20 cellular contexts compared by ENCODE assay signal in genomic region chr2:108074150-108074549, GRCh38.
DNase-seq lines count a peak whose midpoint lies in the region; TF ChIP-seq lines count a peak whose summit lies in the region.
"Had no signal": no experiment of that assay in that cellular context is flagged by ENCODE, and none has a peak within 500 bp of the region (broad histone marks: within the 10 kb centered on the region; RNA-seq: fewer than 3 reads in every experiment).

No MANE protein-coding gene starts in this region.

- no peaks in the 10 kb centered on the region for H3K9me2 ChIP-seq in OCI-LY7 (ENCODE audit: insufficient read depth, low read length)

- peaks cover 5% of the 10 kb centered on the region for H3K27me3 Mint-ChIP-seq in glutamatergic neuron (ENCODE audit: unreplicated experiment)
- H3K27me3 Mint-ChIP-seq: CD4-positive, alpha-beta memory T cell had no signal

- peak overlapping the region; percentile 85 for H3K27ac Mint-ChIP-seq in glutamatergic neuron (ENCODE audit: unreplicated experiment)
- H3K27ac Mint-ChIP-seq: CD4-positive, alpha-beta memory T cell had no signal

- H3K4me3 ChIP-seq in OCI-LY7 (ENCODE audit: low read depth, low read length, poor library complexity, severe bottlenecking), result no peak overlapping the region
- H3K4me3 ChIP-seq: A549, GM12878, GM23248 had no signal

- TF ChIP-seq CTCF in glutamatergic neuron (IDR thresholded peaks at IDR 0.05; ENCODE audit: partially characterized antibody, unreplicated experiment), result no peak
- TF ChIP-seq CTCF in OCI-LY7 (conservative IDR thresholded peaks at IDR 0.05; ENCODE audit: low read length), result no peak

- DNase-seq in NCI-H1694 treated with DMSO at 0.1 percent for 48 hours (lab: John Stamatoyannopoulos, UW) (peak; percentile 36), NCI-H1694 (lab: John Stamatoyannopoulos, UW) (no peak), SK-N-DZ (ENCODE audit: low spot score) (peak; percentile 89), glutamatergic neuron (peak; percentile 43), OCI-LY7 (ENCODE audit: low spot score) (no peak)
- no peak for DNase-seq in activated effector memory CD4-positive, alpha-beta T cell treated with anti-CD3 and anti-CD28 coated beads, Interleukin-2, amount 50 U/mL, for 16 hours
- no peak for DNase-seq in activated T-cell treated with anti-CD3 and anti-CD28 coated beads, Interleukin-2, amount 50 U/mL, for 48 hours
- DNase-seq: 8988T; C1 segment of cervical spinal cord; Calu3; CD4-positive, alpha-beta memory T cell; COR-L47; DMS79; EL; GDM1; GM23248; H7; HCEC 1CT had no signal

- H3K4me2 ChIP-seq in OCI-LY7 (ENCODE audit: low read length), result no peak overlapping the region
- H3K4me2 ChIP-seq: A549 had no signal

- H3K36me3 Mint-ChIP-seq in glutamatergic neuron (ENCODE audit: unreplicated experiment), result no peaks in the 10 kb centered on the region
- H3K36me3 Mint-ChIP-seq: CD4-positive, alpha-beta memory T cell had no signal

- intact Hi-C loops in OCI-LY7 (cut with micrococcal nuclease; ENCODE audit: unreplicated experiment), result no loop called here

- H3K27ac ChIP-seq in OCI-LY7 (ENCODE audit: low read depth, low read length, poor library complexity, severe bottlenecking), result no peak overlapping the region
- H3K27ac ChIP-seq: A549, GM23248 had no signal

- peaks cover 5% of the 10 kb centered on the region for H3K9me3 Mint-ChIP-seq in glutamatergic neuron (ENCODE audit: unreplicated experiment)

- no peak overlapping the region for H2AFZ ChIP-seq in OCI-LY7 (ENCODE audit: low read length)
- H2AFZ ChIP-seq: GM23248 had no signal

- no peaks in the 10 kb centered on the region for H3K36me3 ChIP-seq in OCI-LY7 (ENCODE audit: insufficient read depth, low read length)

- H3K4me1 ChIP-seq in OCI-LY7 (ENCODE audit: insufficient read depth, low read length, poor library complexity, severe bottlenecking), result no peaks in the 10 kb centered on the region
- H3K4me1 ChIP-seq: A549 had no signal

- peaks cover 43% of the 10 kb centered on the region for H3K4me1 Mint-ChIP-seq in glutamatergic neuron (ENCODE audit: low read depth, unreplicated experiment)
- H3K4me1 Mint-ChIP-seq: CD4-positive, alpha-beta memory T cell had no signal

- CTCF ChIA-PET in OCI-LY7 (lab: Charles Lee; ENCODE audit: unreplicated experiment), result no interaction called here

- no peaks in the 10 kb centered on the region for H4K20me1 ChIP-seq in OCI-LY7 (ENCODE audit: insufficient read depth, low read length)

- no peaks in the 10 kb centered on the region for H3K79me2 ChIP-seq in OCI-LY7 (ENCODE audit: insufficient read depth, low read depth, low read length)

- peak overlapping the region; percentile 56 for H3K4me3 Mint-ChIP-seq in glutamatergic neuron (ENCODE audit: unreplicated experiment)
- H3K4me3 Mint-ChIP-seq: CD4-positive, alpha-beta memory T cell had no signal

- POLR2A ChIA-PET in OCI-LY7 (lab: Charles Lee), result interaction anchor here (0.5 kb wide), 1 partner anchor 1293 kb away, joined by 3 read pairs; no protein-coding TSS in a partner anchor

- no peaks in the 10 kb centered on the region for H3K9me3 ChIP-seq in OCI-LY7 (ENCODE audit: low read length)
- H3K9me3 ChIP-seq: A549 had no signal

- no TSS peak for BruUV-seq in OCI-LY7 (replicated peaks; lab: Mats Ljungman, UMichigan)

Comparison
In these comparisons a context has a peak if more than half of its experiments do, and no peak if none do; other contexts are left out.
1. DNase-seq: peak in NCI-H1694 treated with DMSO at 0.1 percent for 48 hours (single experiment), SK-N-DZ (single experiment) and glutamatergic neuron (single experiment); none in NCI-H1694 (single experiment), activated effector memory CD4-positive, alpha-beta T cell treated with anti-CD3 and anti-CD28 coated beads, Interleukin-2, amount 50 U/mL, for 16 hours (single experiment), activated T-cell treated with anti-CD3 and anti-CD28 coated beads, Interleukin-2, amount 50 U/mL, for 48 hours (0 of 2) and OCI-LY7 (single experiment).